Comparison of ENCODE assay signal across 9 cellular contexts in the genomic region with DNA sequence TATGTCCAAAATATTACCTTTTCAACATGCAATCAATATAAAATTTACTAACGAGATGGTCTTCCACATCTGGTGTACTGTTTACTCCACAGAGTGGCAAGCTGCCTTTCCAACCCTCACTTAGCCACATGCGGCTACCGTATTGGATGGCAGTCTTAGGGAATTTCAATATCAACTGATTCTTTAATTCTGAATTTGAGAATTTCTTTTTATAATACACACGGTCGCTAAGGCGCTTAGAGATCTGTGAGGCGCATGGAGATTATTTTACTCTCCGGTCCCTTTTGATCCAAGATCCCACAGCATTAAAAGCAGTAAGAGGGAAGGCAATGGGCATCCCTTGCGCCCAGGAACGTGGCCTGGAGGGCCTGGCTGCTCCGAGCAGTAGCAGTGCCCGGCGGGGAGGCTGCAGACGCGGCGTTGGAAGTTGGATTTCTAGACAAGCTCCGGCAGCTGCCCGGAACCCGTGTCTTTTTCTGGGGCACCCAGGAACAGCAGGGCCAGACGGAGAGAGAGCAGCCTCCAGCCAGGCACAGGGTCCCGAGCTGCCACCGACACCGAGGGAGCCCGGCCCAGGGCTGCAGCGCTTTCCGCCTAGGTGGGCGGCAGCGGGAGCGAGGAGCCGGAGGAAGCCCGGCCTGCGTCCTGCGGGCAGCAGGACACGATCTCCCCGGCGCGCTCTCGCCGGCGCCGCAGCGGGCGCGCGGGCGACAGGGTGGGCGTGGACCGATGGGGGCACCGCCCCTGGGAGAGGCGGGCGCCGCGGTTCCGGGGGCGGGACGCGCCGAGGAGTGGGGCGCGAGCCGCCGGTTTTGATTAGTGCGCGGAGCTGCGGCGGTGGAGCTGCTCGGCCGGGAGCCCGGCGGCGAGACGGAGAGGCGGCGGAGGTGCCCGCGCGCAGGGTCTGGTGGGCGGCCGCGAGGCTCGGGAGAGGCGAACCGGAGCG. TPM values are rescaled to one million over a fixed set of nuclear protein-coding genes. Genes with fewer than 3 reads are reported as not detected.
DNase-seq lines count a peak whose midpoint lies in the region; ATAC-seq, FAIRE-seq and TF ChIP-seq lines count a peak whose summit lies in the region.
"Had no signal": no experiment of that assay in that cellular context is flagged by ENCODE, and none has a peak within 500 bp of the region (broad histone marks: within the 10 kb centered on the region; RNA-seq: fewer than 3 reads in every experiment).

TSS of gene UGCG (plus strand) at position 819 of the 946 bp plus-strand sequence. CDS start 402 bp downstream, outside the sequence.

- POLR2A ChIA-PET in HepG2 (lab: Yijun Ruan, JAX): interaction anchor here (0.6 to 0.8 kb wide), 3 partner anchors 64 to 219 kb away, joined by 3 to 5 read pairs (median 3); no protein-coding TSS in a partner anchor

- 0 out of 2 replicates have a peak, but pooled peaks cover 4% of the 10 kb centered on the region for H4K20me1 ChIP-seq in HepG2 (ENCODE audit: insufficient read depth, low read length)

- peaks cover 55% of the 10 kb centered on the region for H3K4me1 ChIP-seq in HepG2 (ENCODE audit: insufficient read depth, low read length)

- H3K79me2 ChIP-seq in HepG2 (ENCODE audit: insufficient read depth, low read length): peaks cover 43% of the 10 kb centered on the region

- TF ChIP-seq EP300 in HepG2 (IDR thresholded peaks at IDR 0.05; ENCODE audit: low read depth in 2 of 2, low read length in 2 of 2) (0 out of 4 replicates have a peak, but pooled peaks of 1 of the 2 experiments have one; percentile 11), HepG2 (CRISPR knock-in tag; IDR thresholded peaks at IDR 0.05; ENCODE audit: borderline replicate concordance) (0 out of 2 replicates have a peak, but pooled peaks have one; percentile 8)

- H3K9ac ChIP-seq in HepG2 (ENCODE audit: insufficient read depth, low read depth, low read length): peak within 1 kb of the TSS; percentile 73

- peak within 1 kb of the TSS; percentile 70 to 91 (median 72) for H3K4me3 ChIP-seq in HepG2 (replicated peaks in 1 of 3; ENCODE audit: insufficient read depth in 1 of 3, low read depth in 2 of 3, low read length in 3 of 3)

- peak; percentile 67 to 79 for DNase-seq in AML-193 (lab: John Stamatoyannopoulos, UW)
- peak; percentile 84 to 95 for DNase-seq in NCI-H524 (lab: John Stamatoyannopoulos, UW)
- peak; percentile 82 for DNase-seq in activated CD4-positive, alpha-beta T cell treated with anti-CD3 and anti-CD28 coated beads, Interleukin-2, amount 50 U/mL, for 1 hour
- DNase-seq in cortex of kidney (lab: John Stamatoyannopoulos, UW): peak; percentile 34
- peak; percentile 74 for DNase-seq in HepG2 (ENCODE audit: low spot score)
- peak; percentile 81 to 88 for DNase-seq in stimulated activated CD4-positive, alpha-beta T cell treated with anti-CD3 and anti-CD28 coated beads, Interleukin-2, amount 100 ng/mL, for 48 hours

- intact Hi-C loops in HepG2 (cut with micrococcal nuclease; ENCODE audit: unreplicated experiment): loop anchor here (5.0 to 10.0 kb wide), 3 partner anchors 176 to 1116 kb away; partner anchors contain the start of genes PTBP3 and ZNF883

- in situ Hi-C loops in HepG2 (cut with HindIII; ENCODE audit: extremely low pct_ligation_motif_present, low pct_unique_long_range_greater_than_20kb): no loop called here

- TSS peak; percentile 66 for BruUV-seq in HepG2 (replicated peaks; lab: Mats Ljungman, UMichigan)

- peak; percentile 91 to 97 for TF ChIP-seq POLR2A in HepG2 (IDR thresholded peaks at IDR 0.05; ENCODE audit: insufficient read depth in 1 of 2, low read depth in 2 of 2, low read length in 2 of 2)

- H3K9me3 ChIP-seq in HepG2 (ENCODE audit: low read length): no peaks in the 10 kb centered on the region

- TF ChIP-seq CTCF in HepG2 (CRISPR knock-in tag; IDR thresholded peaks at IDR 0.05): no peak

- ATAC-seq in GM19043 (IDR thresholded peaks at IDR 0.05; ENCODE audit: low read depth, unreplicated experiment): peak; percentile 77
- ATAC-seq in HG03378 (IDR thresholded peaks at IDR 0.05; ENCODE audit: unreplicated experiment): peak; percentile 49
- ATAC-seq in HepG2: peak; percentile 93

- peak within 1 kb of the TSS; percentile 71 for H2AFZ ChIP-seq in HepG2 (ENCODE audit: low read length)

- TF ChIP-seq RAD21 in HepG2 (CRISPR knock-in tag; IDR thresholded peaks at IDR 0.05): peak; percentile 49; the same call in 1 of the 2 replicates

- no peaks in the 10 kb centered on the region for H3K27me3 ChIP-seq in HepG2 (ENCODE audit: control insufficient read depth in 1 of 2, insufficient read depth in 2 of 2, low read length in 2 of 2)

- H3K4me2 ChIP-seq in HepG2 (ENCODE audit: low read depth, low read length): peak within 1 kb of the TSS; percentile 84

- H3K36me3 ChIP-seq in HepG2 (replicated peaks in 1 of 2; ENCODE audit: control insufficient read depth in 1 of 2, insufficient read depth in 2 of 2, low read length in 2 of 2): no peaks in the 10 kb centered on the region

- FAIRE-seq in HepG2 (lab: Jason Lieb, UNC): no peak
- FAIRE-seq: TTC549 had no signal

- CTCF ChIA-PET in HepG2 (lab: Yijun Ruan, JAX; ENCODE audit: low intra/inter-chr PET ratio, low total read pairs): no interaction called here

- 0% methylated on average over 8 of the region's 84 CpGs for whole genome bisulfite sequencing in HepG2 (ENCODE audit: low lambda C conversion rate)

- H3K27ac ChIP-seq in HepG2 (ENCODE audit: extremely low read length, insufficient read depth, low read length): peak within 1 kb of the TSS; percentile 72

TF ChIP-seq in HepG2, 621 proteins besides CTCF, POLR2A, EP300 and RAD21 (continues in another document):
- no peak for TF ChIP-seq GLI4 (CRISPR knock-in tag; IDR thresholded peaks at IDR 0.05; ENCODE audit: borderline replicate concordance)
- TF ChIP-seq SALL2 (CRISPR knock-in tag; IDR thresholded peaks at IDR 0.05): no peak; the same call in 1 of the 2 replicates
- TF ChIP-seq ZKSCAN1 (IDR thresholded peaks at IDR 0.05; ENCODE audit: low read length): no peak
- peak; percentile 53 for TF ChIP-seq ZNF614 (CRISPR knock-in tag; IDR thresholded peaks at IDR 0.05; ENCODE audit: borderline replicate concordance)
- peak; percentile 93 for TF ChIP-seq POLR2G (IDR thresholded peaks at IDR 0.05; ENCODE audit: low read depth, low read length)
- TF ChIP-seq MTA1 (CRISPR knock-in tag; IDR thresholded peaks at IDR 0.05; ENCODE audit: borderline replicate concordance): no peak
- TF ChIP-seq, protein P1, sequence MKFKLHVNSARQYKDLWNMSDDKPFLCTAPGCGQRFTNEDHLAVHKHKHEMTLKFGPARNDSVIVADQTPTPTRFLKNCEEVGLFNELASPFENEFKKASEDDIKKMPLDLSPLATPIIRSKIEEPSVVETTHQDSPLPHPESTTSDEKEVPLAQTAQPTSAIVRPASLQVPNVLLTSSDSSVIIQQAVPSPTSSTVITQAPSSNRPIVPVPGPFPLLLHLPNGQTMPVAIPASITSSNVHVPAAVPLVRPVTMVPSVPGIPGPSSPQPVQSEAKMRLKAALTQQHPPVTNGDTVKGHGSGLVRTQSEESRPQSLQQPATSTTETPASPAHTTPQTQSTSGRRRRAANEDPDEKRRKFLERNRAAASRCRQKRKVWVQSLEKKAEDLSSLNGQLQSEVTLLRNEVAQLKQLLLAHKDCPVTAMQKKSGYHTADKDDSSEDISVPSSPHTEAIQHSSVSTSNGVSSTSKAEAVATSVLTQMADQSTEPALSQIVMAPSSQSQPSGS (CRISPR knock-in tag; IDR thresholded peaks at IDR 0.05): no peak; the same call in 1 of the 2 replicates
- 0 out of 2 replicates have a peak, but pooled peaks have one; percentile 32 for TF ChIP-seq SNAI1 (CRISPR knock-in tag; IDR thresholded peaks at IDR 0.05; ENCODE audit: borderline replicate concordance)
- TF ChIP-seq HMG20B (CRISPR knock-in tag; conservative IDR thresholded peaks at IDR 0.05): no peak
- TF ChIP-seq RBAK (CRISPR knock-in tag; IDR thresholded peaks at IDR 0.05): no peak

RNA-seq across cellular contexts. Expression of gene UGCG, which starts in this region (rescaled TPM):
- 9.7 and 13.9 TPM in 2 replicates for total RNA-seq in HepG2 (2016; rRNA removed; fragmentation: Illumina TruSeq; extraction: Trizol)
- 1.7 and 3.0 TPM in 2 replicates for total RNA-seq in HepG2 (2016; cell fraction: cytosol; rRNA removed; fragmentation: Illumina TruSeq; extraction: Trizol; ENCODE audit: low read depth)
- 9.4 and 13.3 TPM in 2 replicates for total RNA-seq in HepG2 (2016; cell fraction: insoluble cytoplasmic fraction; rRNA removed; fragmentation: Illumina TruSeq; extraction: Trizol)
- total RNA-seq in HepG2 (2016; cell fraction: membrane; rRNA removed; fragmentation: Illumina TruSeq; extraction: Trizol): 5.6 and 7.5 TPM in 2 replicates
- 17.0 and 18.2 TPM in 2 replicates for total RNA-seq in HepG2 (2016; cell fraction: nucleus; rRNA removed; fragmentation: Illumina TruSeq; extraction: Trizol)
- polyA plus RNA-seq in HepG2 (2011; rRNA removed): 8.1 and 10.5 TPM in 2 replicates
- 3.9 and 7.2 TPM in 2 replicates for polyA plus RNA-seq in HepG2 (2011; cell fraction: cytosol; rRNA removed)
- polyA plus RNA-seq in HepG2 (2011; cell fraction: nucleus; rRNA removed): 3.6 and 4.0 TPM in 2 replicates
- polyA plus RNA-seq in HepG2 (2012): 7.5 and 8.2 TPM in 2 replicates
- polyA plus RNA-seq in HepG2 (2016; cell fraction: cytosol; fragmentation: Illumina TruSeq; extraction: Trizol; ENCODE audit: low read depth): 0.66 and 0.74 TPM in 2 replicates
- polyA plus RNA-seq in HepG2 (2016; cell fraction: insoluble cytoplasmic fraction; fragmentation: Illumina TruSeq; extraction: Trizol; ENCODE audit: low read depth): 6.2 and 6.3 TPM in 2 replicates
- polyA plus RNA-seq in HepG2 (2016; cell fraction: membrane; fragmentation: Illumina TruSeq; extraction: Trizol; ENCODE audit: low read depth): 1.9 and 2.5 TPM in 2 replicates
- polyA plus RNA-seq in HepG2 (2016; cell fraction: nucleus; fragmentation: Illumina TruSeq; extraction: Trizol; ENCODE audit: insufficient read depth, low read depth): 15.4 and 15.5 TPM in 2 replicates
- 6.6 and 14.5 TPM in 2 replicates for polyA minus RNA-seq in HepG2 (2011; rRNA and poly(A)+ RNA removed; ENCODE audit: low replicate concordance)
- polyA minus RNA-seq in HepG2 (2011; cell fraction: cytosol; rRNA and poly(A)+ RNA removed): 14.6 and 14.9 TPM in 2 replicates
- polyA minus RNA-seq in HepG2 (2011; cell fraction: nucleus; rRNA and poly(A)+ RNA removed): 15.7 and 19.0 TPM in 2 replicates

Comparison
In these comparisons a context has a peak if more than half of its experiments do, and no peak if none do; other contexts are left out.
1. Peak in every context shown above with its lines: DNase-seq, ATAC-seq, H3K4me3 ChIP-seq and H3K27ac ChIP-seq.
2. DNase-seq: peak in every context shown above with its lines; median percentile 90 in NCI-H524; 84 in stimulated activated CD4-positive, alpha-beta T cell treated with anti-CD3 and anti-CD28 coated beads, Interleukin-2, amount 100 ng/mL, for 48 hours; 82 in activated CD4-positive, alpha-beta T cell treated with anti-CD3 and anti-CD28 coated beads, Interleukin-2, amount 50 U/mL, for 1 hour; 74 in HepG2; 73 in AML-193; 34 in cortex of kidney.